In genomic region chr2:97996679-97997078, GRCh38 we compare ENCODE assay signal across 8 cellular contexts. TPM values are rescaled to one million over a fixed set of nuclear protein-coding genes. Genes with fewer than 3 reads are reported as not detected.
DNase-seq lines count a peak whose midpoint lies in the region; ATAC-seq, FAIRE-seq and TF ChIP-seq lines count a peak whose summit lies in the region.

No MANE protein-coding gene starts in this region.

- no peak for DNase-seq in CD14-positive monocyte (ENCODE audit: low spot score)
- no peak for DNase-seq in NT2/D1 (ENCODE audit: low read depth, low spot score)
- no peak for DNase-seq in H1 (ENCODE audit: low read depth in 1 of 2, low spot score in 2 of 2)
- no peak for DNase-seq in neural crest cell (ENCODE audit: low read depth, low spot score)
- DNase-seq in mucosa of gallbladder (ENCODE audit: low spot score) = no peak
- DNase-seq in HTR-8/SVneo (ENCODE audit: insufficient read length, low spot score) = no peak

- no peak for FAIRE-seq in H1 (lab: Jason Lieb, UNC)
- no peak for FAIRE-seq in HTR-8/SVneo (lab: Jason Lieb, UNC)

- H4K5ac ChIP-seq in H1 (ENCODE audit: insufficient read length, low read depth, low read length) = no peak overlapping the region

- peaks cover 5 to 34% of the 10 kb centered on the region in 2 experiments; a peak in 3 of 4 replicates for H3K79me2 ChIP-seq in H1 (ENCODE audit: control insufficient read depth in 1 of 2, insufficient read depth in 2 of 2, low read length in 2 of 2)

- H3K36me3 Mint-ChIP-seq in CD14-positive monocyte = peaks cover 0 to 1% of the 10 kb centered on the region in 2 donors
- no peaks in the 10 kb centered on the region for H3K36me3 Mint-ChIP-seq in neural crest cell (ENCODE audit: low read depth)

- no peak overlapping the region for H2BK120ac ChIP-seq in H1 (replicated peaks; ENCODE audit: low read depth, low read length)

- H4K8ac ChIP-seq in H1 (ENCODE audit: extremely low read depth, insufficient read depth, low read length) = no peak overlapping the region; the same call in none of the 2 replicates

- H3K4me1 ChIP-seq in NT2/D1 (ENCODE audit: insufficient read depth, insufficient read length) (no peaks in the 10 kb centered on the region), H1 (replicated peaks in 1 of 4; ENCODE audit: control insufficient read depth in 3 of 4, insufficient read depth in 4 of 4, low read length in 3 of 4) (peaks cover 0 to 10% (median 2%) of the 10 kb centered on the region in 4 experiments; a peak in 3 of 7 replicates)

- H4K91ac ChIP-seq in H1 (replicated peaks; ENCODE audit: insufficient read length, low read length) = no peak overlapping the region

- no peak overlapping the region for H3K14ac ChIP-seq in H1 (ENCODE audit: insufficient read length)

- no peak overlapping the region for H3K27ac ChIP-seq in H1 (ENCODE audit: low read depth, low read length)

- H3K4me1 Mint-ChIP-seq in CD14-positive monocyte (peaks cover 33% of the 10 kb centered on the region), neural crest cell (peaks cover 33% of the 10 kb centered on the region)

- H3K4me3 ChIP-seq in NT2/D1 (ENCODE audit: insufficient read length, low read depth) (peak overlapping the region; percentile 84), H1 (ENCODE audit: extremely low read depth in 1 of 4, insufficient read depth in 2 of 4, low read depth in 3 of 4, low read length in 4 of 4) (peak overlapping the region; percentile 69 to 88 (median 79); a peak in 6 of 8 replicates)

- POLR2A ChIA-PET in H1 (lab: Charles Lee; ENCODE audit: partially characterized antibody) = interaction anchor here (0.6 to 1.4 kb wide), 2 partner anchors 8 to 90 kb away, joined by 3 to 4 read pairs; partner anchors contain the start of gene VWA3B

- no peak for TF ChIP-seq POLR2A in H1 (IDR thresholded peaks at IDR 0.05; ENCODE audit: control extremely low read depth in 1 of 2, low read depth in 2 of 2, low read length in 2 of 2)

- no peak for TF ChIP-seq EP300 in H1 (IDR thresholded peaks at IDR 0.05; ENCODE audit: borderline replicate concordance in 1 of 2, low read depth in 2 of 2, low read length in 2 of 2)

- ATAC-seq in GM21367 (IDR thresholded peaks at IDR 0.05; ENCODE audit: unreplicated experiment) (no peak), GM18909 (IDR thresholded peaks at IDR 0.05; ENCODE audit: poor library complexity, unreplicated experiment) (no peak)

- H3K4ac ChIP-seq in H1 (replicated peaks; ENCODE audit: insufficient read length, low read depth, low read length) = no peak overlapping the region

- H2BK15ac ChIP-seq in H1 (ENCODE audit: low read length) = no peak overlapping the region

- no peak overlapping the region for H2BK20ac ChIP-seq in H1 (ENCODE audit: low read length)

- peak overlapping the region; percentile 81 for H3K9ac ChIP-seq in NT2/D1 (ENCODE audit: insufficient read length, low read depth)
- no peak overlapping the region for H3K9ac ChIP-seq in H1 (replicated peaks in 1 of 4; ENCODE audit: extremely low read depth in 1 of 4, low read depth in 3 of 4, low read length in 3 of 4)

- peaks cover 3 to 6% of the 10 kb centered on the region in 2 experiments for H4K20me1 ChIP-seq in H1 (replicated peaks in 1 of 2; ENCODE audit: control insufficient read depth in 1 of 2, insufficient read depth in 2 of 2, low read length in 2 of 2)

- no peak overlapping the region for H3K23ac ChIP-seq in H1 (ENCODE audit: insufficient read length)

- H3K56ac ChIP-seq in H1 (replicated peaks; ENCODE audit: insufficient read length, low read depth, low read length) = no peak overlapping the region

- no peak overlapping the region for H2BK5ac ChIP-seq in H1 (ENCODE audit: low read depth, low read length)

- TF ChIP-seq CTCF in CD14-positive monocyte (IDR thresholded peaks at IDR 0.05) (no peak), H1 (IDR thresholded peaks at IDR 0.05; ENCODE audit: control extremely low read depth in 1 of 3, insufficient read depth in 1 of 3, low read depth in 1 of 3, low read length in 3 of 3) (no peak), neural crest cell (conservative IDR thresholded peaks at IDR 0.05) (no peak)

- 81% methylated on average over 19 of the region's 19 CpGs; no CpG with 5 or more reads in 1 of the 2 experiments for WGBS in H1 (ENCODE audit: extremely low coverage in 1 of 2, insufficient coverage in 1 of 2, insufficient read length in 1 of 2, insufficient replicate concordance in 2 of 2, low coverage in 1 of 2, low lambda C conversion rate in 2 of 2, missing lambda C conversion rate in 1 of 2), 2 experiments

- H3K27ac Mint-ChIP-seq in CD14-positive monocyte (peak overlapping the region; percentile 69 to 98 (median 87)), neural crest cell (ENCODE audit: unreplicated experiment) (no peak overlapping the region)

- H3K27me3 ChIP-seq in NT2/D1 (ENCODE audit: insufficient read depth, insufficient read length) (no peaks in the 10 kb centered on the region), H1 (replicated peaks in 1 of 4; ENCODE audit: control insufficient read depth in 3 of 4, extremely low read depth in 1 of 4, insufficient read depth in 3 of 4, low read length in 3 of 4) (no peaks in the 10 kb centered on the region)

- intact Hi-C loops in CD14-positive monocyte (cut with micrococcal nuclease) = no loop called here

- no peak overlapping the region for H2BK12ac ChIP-seq in H1 (ENCODE audit: low read depth, low read length)

- no peak overlapping the region for H2AK5ac ChIP-seq in H1 (ENCODE audit: low read depth, low read length)

- peak overlapping the region; percentile 82 to 90 for H3K4me3 Mint-ChIP-seq in CD14-positive monocyte
- peak overlapping the region; percentile 92 for H3K4me3 Mint-ChIP-seq in neural crest cell

- H3K9me3 ChIP-seq in NT2/D1 (ENCODE audit: insufficient read depth, low read length) = no peaks in the 10 kb centered on the region
- H3K9me3 ChIP-seq in H1 (ENCODE audit: insufficient read depth in 2 of 2, low read depth in 1 of 2, low read length in 1 of 2) = no peaks in the 10 kb centered on the region

- peak overlapping the region; percentile 67 to 81 for H3K4me2 ChIP-seq in H1 (ENCODE audit: insufficient read depth in 1 of 2, low read depth in 2 of 2, low read length in 2 of 2)

- CTCF ChIA-PET in H1 (lab: Charles Lee; ENCODE audit: partially characterized antibody) = interaction anchor here (1.5 kb wide), 1 partner anchor 190 kb away, joined by 6 read pairs; no protein-coding TSS in a partner anchor

- H3K9me3 Mint-ChIP-seq in CD14-positive monocyte = no peaks in the 10 kb centered on the region
- no peaks in the 10 kb centered on the region for H3K9me3 Mint-ChIP-seq in neural crest cell

- no peak overlapping the region for H3K18ac ChIP-seq in H1 (ENCODE audit: extremely low read depth, low read length)

- H3K36me3 ChIP-seq in NT2/D1 (ENCODE audit: insufficient read depth, insufficient read length, low read length) (no peaks in the 10 kb centered on the region), H1 (ENCODE audit: control insufficient read depth in 2 of 4, insufficient read depth in 4 of 4, low read length in 3 of 4) (no peaks in the 10 kb centered on the region)

- no peak for TF ChIP-seq RAD21 in H1 (IDR thresholded peaks at IDR 0.05 in 1 of 2, conservative IDR thresholded peaks at IDR 0.05 in 1 of 2; ENCODE audit: low read depth in 2 of 2, low read length in 2 of 2)

- H3K27me3 Mint-ChIP-seq in CD14-positive monocyte (ENCODE audit: low read depth in 3 of 3) (peaks cover 2 to 4% (median 4%) of the 10 kb centered on the region in 3 donors), neural crest cell (ENCODE audit: low read depth) (no peaks in the 10 kb centered on the region)

- peak overlapping the region; percentile 91; the same call in 1 of the 2 replicates for H2AFZ ChIP-seq in H1 (ENCODE audit: low read length)

- no peaks in the 10 kb centered on the region; the same call in 1 of the 2 replicates for H3K79me1 ChIP-seq in H1 (ENCODE audit: low read depth, low read length)

- H3K23me2 ChIP-seq in H1 (ENCODE audit: low read depth, low read length) = peaks cover 3% of the 10 kb centered on the region; the same call in 1 of the 2 replicates

TF ChIP-seq in H1, 55 proteins besides CTCF, POLR2A, EP300 and RAD21:
- TF ChIP-seq ATF2 (IDR thresholded peaks at IDR 0.05; ENCODE audit: low read length) (no peak), ZNF274 (IDR thresholded peaks at IDR 0.05; ENCODE audit: borderline replicate concordance, extremely low read depth, low read length) (no peak), TEAD4 (IDR thresholded peaks at IDR 0.05; ENCODE audit: low read depth, low read length) (no peak)

RNA-seq across cellular contexts. Expression of gene TMEM131, which starts 0.9 kb away (rescaled TPM):
- polyA plus RNA-seq in CD14-positive monocyte (1 to 10 TPM; 7.0 to 8.2 TPM), H1 (2011; rRNA removed) (9.7 and 10.9 TPM in 2 replicates)
- total RNA-seq in H1 (2021; fragmentation: NEBNext Ultra II Directional; extraction: Animal tissue kit (Norgen Biotek cat#: 25700)) = 22.6 and 22.9 TPM in 2 replicates
- 7.5 TPM for polyA plus RNA-seq in H1 (2011; cell fraction: cytosol; rRNA removed)
- polyA plus RNA-seq in H1 (2011; cell fraction: nucleus; rRNA removed) = 22.6 TPM
- polyA plus RNA-seq in H1 (2012, experiment 1 of 2) = 11.2 to 16.8 TPM (median 12.6 TPM) in 4 replicates
- polyA plus RNA-seq in H1 (2012, experiment 2 of 2) = 1.2 TPM
- 28.4 TPM for polyA plus RNA-seq in H1 (2013, experiment 1 of 2)
- polyA plus RNA-seq in H1 (2013, experiment 2 of 2) = 26.7 TPM
- 16.8 and 17.8 TPM in 2 replicates for polyA minus RNA-seq in H1 (2011; rRNA and poly(A)+ RNA removed)
- polyA minus RNA-seq in H1 (2011; cell fraction: cytosol; rRNA and poly(A)+ RNA removed) = 10.6 TPM
- polyA minus RNA-seq in H1 (2011; cell fraction: nucleus; rRNA and poly(A)+ RNA removed) = 34.3 TPM
- total RNA-seq in neural crest cell (43.9 and 46.6 TPM in 2 replicates), mucosa of gallbladder (52.8 TPM)
